19 cellular contexts compared by ENCODE assay signal in genomic region chr10:25294032-25294926, GRCh38.
A peak's percentile ranks its signal among the peaks of the same experiment; 100 is the strongest.
DNase-seq lines count a peak whose midpoint lies in the region; ATAC-seq, FAIRE-seq and TF ChIP-seq lines count a peak whose summit lies in the region.
"Had no signal": no experiment of that assay in that cellular context is flagged by ENCODE, and none has a peak within 500 bp of the region (broad histone marks: within the 10 kb centered on the region; RNA-seq: fewer than 3 reads in every experiment).

No MANE protein-coding gene starts in this region.

- H3K4me1 ChIP-seq in astrocyte (ENCODE audit: insufficient read depth, low read length) (no peaks in the 10 kb centered on the region), BE2C (no peaks in the 10 kb centered on the region; the same call in 1 of the 2 replicates)
- H3K4me1 ChIP-seq: left ventricle myocardium inferior, sigmoid colon had no signal

- H3K4me3 ChIP-seq in astrocyte (ENCODE audit: insufficient read depth, low read depth, low read length) = no peak overlapping the region
- no peak overlapping the region for H3K4me3 ChIP-seq in BE2C (ENCODE audit: low read depth, low read length)
- H3K4me3 ChIP-seq: left ventricle myocardium inferior, sigmoid colon had no signal

- no peaks in the 10 kb centered on the region for H3K36me3 ChIP-seq in astrocyte (ENCODE audit: insufficient read depth, low read length)
- no peaks in the 10 kb centered on the region for H3K36me3 ChIP-seq in BE2C
- H3K36me3 ChIP-seq: left ventricle myocardium inferior, sigmoid colon had no signal

- CTCF ChIA-PET in activated CD4-positive, alpha-beta memory T cell treated with anti-CD3 and anti-CD28 coated beads for 36 hours (lab: Charles Lee) = interaction anchor here (0.7 kb wide), 1 partner anchor 123 kb away, joined by 3 read pairs; no protein-coding TSS in a partner anchor

- no peak overlapping the region for H3K9ac ChIP-seq in astrocyte (ENCODE audit: low read length)

- peaks cover 9% of the 10 kb centered on the region for H3K4me1 Mint-ChIP-seq in astrocyte (ENCODE audit: low read depth, unreplicated experiment)
- no peaks in the 10 kb centered on the region for H3K4me1 Mint-ChIP-seq in activated CD4-positive, alpha-beta memory T cell treated with anti-CD3 and anti-CD28 coated beads for 36 hours (ENCODE audit: low read depth)
- peaks cover 3% of the 10 kb centered on the region for H3K4me1 Mint-ChIP-seq in progenitor cell of endocrine pancreas (ENCODE audit: low read depth)
- H3K4me1 Mint-ChIP-seq: B cell, T-cell had no signal

- H3K27me3 Mint-ChIP-seq in astrocyte (ENCODE audit: low read depth, unreplicated experiment) (no peaks in the 10 kb centered on the region), progenitor cell of endocrine pancreas (no peaks in the 10 kb centered on the region)
- H3K27me3 Mint-ChIP-seq in activated CD4-positive, alpha-beta memory T cell treated with anti-CD3 and anti-CD28 coated beads for 36 hours = no peaks in the 10 kb centered on the region
- H3K27me3 Mint-ChIP-seq: activated T-cell treated with anti-CD3 and anti-CD28 coated beads, Interleukin-2, amount 50 U/mL, for 24 hours; B cell; natural killer cell treated with Interleukin-12 subunit alpha and Interleukin-12 subunit beta and Interleukin-15 and Interleukin-18, amount 100 ng/mL, for 72 hours; stimulated activated naive CD8-positive, alpha-beta T cell treated with anti-CD3 and anti-CD28 coated beads, Interleukin-15, Interleukin-2, amounts not matched to agents 100 ng/mL and 50 ng/mL, for 24 hours; T-cell had no signal

- no peak for ATAC-seq in Right ventricle myocardium superior (ENCODE audit: poor library complexity)
- ATAC-seq: natural killer cell treated with Interleukin-12 subunit alpha and Interleukin-12 subunit beta and Interleukin-15 and Interleukin-18, amount 100 ng/mL, for 72 hours; T-cell had no signal

- H3K79me2 ChIP-seq in astrocyte (ENCODE audit: insufficient read depth, low read length) = no peaks in the 10 kb centered on the region

- H3K27me3 ChIP-seq in astrocyte (ENCODE audit: insufficient read depth, low read length) (no peaks in the 10 kb centered on the region), BE2C (no peaks in the 10 kb centered on the region)
- H3K27me3 ChIP-seq: sigmoid colon had no signal

- no peaks in the 10 kb centered on the region for H3K36me3 Mint-ChIP-seq in astrocyte (ENCODE audit: low read depth, unreplicated experiment)
- H3K36me3 Mint-ChIP-seq in activated CD4-positive, alpha-beta memory T cell treated with anti-CD3 and anti-CD28 coated beads for 36 hours = no peaks in the 10 kb centered on the region
- H3K36me3 Mint-ChIP-seq in progenitor cell of endocrine pancreas (ENCODE audit: insufficient read depth) = no peaks in the 10 kb centered on the region
- H3K36me3 Mint-ChIP-seq: natural killer cell treated with Interleukin-12 subunit alpha and Interleukin-12 subunit beta and Interleukin-15 and Interleukin-18, amount 100 ng/mL, for 72 hours; T-cell had no signal

- intact Hi-C loops in activated CD4-positive, alpha-beta memory T cell treated with anti-CD3 and anti-CD28 coated beads for 36 hours (cut with micrococcal nuclease) = no loop called here
- intact Hi-C loops in Right ventricle myocardium superior (cut with DNase I) = no loop called here

- H3K4me3 Mint-ChIP-seq in astrocyte (ENCODE audit: unreplicated experiment) (no peak overlapping the region), progenitor cell of endocrine pancreas (ENCODE audit: low read depth) (no peak overlapping the region)
- no peak overlapping the region for H3K4me3 Mint-ChIP-seq in activated CD4-positive, alpha-beta memory T cell treated with anti-CD3 and anti-CD28 coated beads for 36 hours
- H3K4me3 Mint-ChIP-seq: activated T-cell treated with anti-CD3 and anti-CD28 coated beads, Interleukin-2, amount 50 U/mL, for 24 hours; B cell; natural killer cell treated with Interleukin-12 subunit alpha and Interleukin-12 subunit beta and Interleukin-15 and Interleukin-18, amount 100 ng/mL, for 72 hours; stimulated activated naive CD8-positive, alpha-beta T cell treated with anti-CD3 and anti-CD28 coated beads, Interleukin-15, Interleukin-2, amounts not matched to agents 100 ng/mL and 50 ng/mL, for 24 hours; T-cell had no signal

- H3K27ac ChIP-seq in astrocyte (ENCODE audit: low read depth, low read length) = no peak overlapping the region
- H3K27ac ChIP-seq: left ventricle myocardium inferior, sigmoid colon had no signal

- no peaks in the 10 kb centered on the region for H3K9me3 ChIP-seq in astrocyte (ENCODE audit: insufficient read depth, low read depth, low read length)
- no peaks in the 10 kb centered on the region for H3K9me3 ChIP-seq in BE2C
- H3K9me3 ChIP-seq: left ventricle myocardium inferior, sigmoid colon had no signal

- H3K9me3 Mint-ChIP-seq in astrocyte (ENCODE audit: unreplicated experiment) (no peaks in the 10 kb centered on the region), progenitor cell of endocrine pancreas (ENCODE audit: low read depth) (no peaks in the 10 kb centered on the region)
- H3K9me3 Mint-ChIP-seq in activated CD4-positive, alpha-beta memory T cell treated with anti-CD3 and anti-CD28 coated beads for 36 hours = no peaks in the 10 kb centered on the region
- H3K9me3 Mint-ChIP-seq: stimulated activated naive CD8-positive, alpha-beta T cell treated with anti-CD3 and anti-CD28 coated beads, Interleukin-15, Interleukin-2, amounts not matched to agents 100 ng/mL and 50 ng/mL, for 24 hours had no signal

- no peak overlapping the region for H2AFZ ChIP-seq in astrocyte (ENCODE audit: low read depth, low read length)

- H4K20me1 ChIP-seq in astrocyte (ENCODE audit: insufficient read depth, low read length) = no peaks in the 10 kb centered on the region

- H3K4me2 ChIP-seq in astrocyte (ENCODE audit: low read length) = no peak overlapping the region

- no peak overlapping the region for H3K27ac Mint-ChIP-seq in astrocyte (ENCODE audit: unreplicated experiment)
- no peak overlapping the region for H3K27ac Mint-ChIP-seq in activated CD4-positive, alpha-beta memory T cell treated with anti-CD3 and anti-CD28 coated beads for 36 hours
- no peak overlapping the region for H3K27ac Mint-ChIP-seq in progenitor cell of endocrine pancreas
- H3K27ac Mint-ChIP-seq: activated T-cell treated with anti-CD3 and anti-CD28 coated beads, Interleukin-2, amount 50 U/mL, for 24 hours; B cell; natural killer cell treated with Interleukin-12 subunit alpha and Interleukin-12 subunit beta and Interleukin-15 and Interleukin-18, amount 100 ng/mL, for 72 hours; stimulated activated naive CD8-positive, alpha-beta T cell treated with anti-CD3 and anti-CD28 coated beads, Interleukin-15, Interleukin-2, amounts not matched to agents 100 ng/mL and 50 ng/mL, for 24 hours; T-cell had no signal

- DNase-seq in AG08395 (ENCODE audit: low spot score) (peak; percentile 2), HT1080 (ENCODE audit: low read depth) (peak; percentile 84), astrocyte (ENCODE audit: low read depth) (peak; percentile 55), BE2C (no peak), Right ventricle myocardium superior (no peak), progenitor cell of endocrine pancreas (ENCODE audit: low spot score, unreplicated experiment) (no peak)
- DNase-seq in activated CD4-positive, alpha-beta memory T cell treated with anti-CD3 and anti-CD28 coated beads for 36 hours = no peak
- DNase-seq: activated CD4-positive, CD25-positive, alpha-beta regulatory T cell treated with anti-CD3 and anti-CD28 coated beads, Interleukin-2, amount 50 U/mL, for 72 hours; activated T-cell treated with anti-CD3 and anti-CD28 coated beads, Interleukin-2, amount 50 U/mL, for 24 hours; effector CD8-positive, alpha-beta T cell; left ventricle myocardium inferior; MV-4-11; sigmoid colon; T-cell had no signal

- POLR2A ChIA-PET in activated CD4-positive, alpha-beta memory T cell treated with anti-CD3 and anti-CD28 coated beads for 36 hours (lab: Charles Lee) = no interaction called here

- TF ChIP-seq CTCF in astrocyte (IDR thresholded peaks at IDR 0.05; ENCODE audit: insufficient read depth, low read depth, low read length) = no peak
- TF ChIP-seq CTCF in BE2C (IDR thresholded peaks at IDR 0.05; ENCODE audit: low read depth, low read length) = no peak
- TF ChIP-seq CTCF in progenitor cell of endocrine pancreas (IDR thresholded peaks at IDR 0.05; ENCODE audit: unreplicated experiment) = no peak

- no peak for FAIRE-seq in astrocyte (lab: Jason Lieb, UNC)
- peak; percentile 81 for FAIRE-seq in islet of Langerhans (lab: Jason Lieb, UNC)
- FAIRE-seq: GM19239 had no signal

Comparison
In these comparisons a context has a peak if more than half of its experiments do, and no peak if none do; other contexts are left out.
1. DNase-seq: peak in AG08395 (single experiment), HT1080 (single experiment) and astrocyte (single experiment); none in BE2C (single experiment), activated CD4-positive, alpha-beta memory T cell treated with anti-CD3 and anti-CD28 coated beads for 36 hours (single experiment), Right ventricle myocardium superior (single experiment) and progenitor cell of endocrine pancreas (single experiment).